ENCODE assay signal across 1 cellular context in the genomic region with DNA sequence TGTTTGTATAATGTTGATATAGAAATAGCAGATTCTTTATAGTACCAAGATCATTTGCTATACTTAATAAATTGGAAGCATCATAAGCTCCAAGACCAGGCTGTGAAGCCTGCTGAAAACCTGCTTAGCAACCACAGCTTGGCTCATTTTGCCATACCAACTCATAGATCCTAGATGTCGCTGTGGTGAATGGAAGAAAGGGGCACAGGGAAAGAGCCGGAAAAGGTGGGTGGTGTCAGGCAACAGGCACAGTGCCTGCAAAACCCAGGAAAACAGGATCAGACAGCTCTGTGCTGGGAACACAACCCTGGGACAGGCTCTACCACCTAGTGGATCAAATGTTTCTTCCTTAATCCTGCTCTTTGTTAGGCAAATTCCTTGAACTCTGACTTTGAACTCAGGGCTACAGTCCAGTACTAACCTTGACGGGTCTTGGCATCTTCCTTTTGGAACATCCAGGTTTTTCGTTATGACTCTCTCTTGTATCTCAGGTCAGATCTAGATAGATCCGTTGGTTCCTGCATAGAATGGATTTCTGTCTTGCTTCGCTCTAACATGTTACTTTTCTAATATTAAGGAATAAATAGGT.
TF ChIP-seq lines count a peak whose summit lies in the region.

No MANE protein-coding gene starts in this region.

TF ChIP-seq in GM23338, 12 proteins besides CTCF, POLR2A, EP300 and RAD21 (continued from another document):
- TF ChIP-seq, protein P1, sequence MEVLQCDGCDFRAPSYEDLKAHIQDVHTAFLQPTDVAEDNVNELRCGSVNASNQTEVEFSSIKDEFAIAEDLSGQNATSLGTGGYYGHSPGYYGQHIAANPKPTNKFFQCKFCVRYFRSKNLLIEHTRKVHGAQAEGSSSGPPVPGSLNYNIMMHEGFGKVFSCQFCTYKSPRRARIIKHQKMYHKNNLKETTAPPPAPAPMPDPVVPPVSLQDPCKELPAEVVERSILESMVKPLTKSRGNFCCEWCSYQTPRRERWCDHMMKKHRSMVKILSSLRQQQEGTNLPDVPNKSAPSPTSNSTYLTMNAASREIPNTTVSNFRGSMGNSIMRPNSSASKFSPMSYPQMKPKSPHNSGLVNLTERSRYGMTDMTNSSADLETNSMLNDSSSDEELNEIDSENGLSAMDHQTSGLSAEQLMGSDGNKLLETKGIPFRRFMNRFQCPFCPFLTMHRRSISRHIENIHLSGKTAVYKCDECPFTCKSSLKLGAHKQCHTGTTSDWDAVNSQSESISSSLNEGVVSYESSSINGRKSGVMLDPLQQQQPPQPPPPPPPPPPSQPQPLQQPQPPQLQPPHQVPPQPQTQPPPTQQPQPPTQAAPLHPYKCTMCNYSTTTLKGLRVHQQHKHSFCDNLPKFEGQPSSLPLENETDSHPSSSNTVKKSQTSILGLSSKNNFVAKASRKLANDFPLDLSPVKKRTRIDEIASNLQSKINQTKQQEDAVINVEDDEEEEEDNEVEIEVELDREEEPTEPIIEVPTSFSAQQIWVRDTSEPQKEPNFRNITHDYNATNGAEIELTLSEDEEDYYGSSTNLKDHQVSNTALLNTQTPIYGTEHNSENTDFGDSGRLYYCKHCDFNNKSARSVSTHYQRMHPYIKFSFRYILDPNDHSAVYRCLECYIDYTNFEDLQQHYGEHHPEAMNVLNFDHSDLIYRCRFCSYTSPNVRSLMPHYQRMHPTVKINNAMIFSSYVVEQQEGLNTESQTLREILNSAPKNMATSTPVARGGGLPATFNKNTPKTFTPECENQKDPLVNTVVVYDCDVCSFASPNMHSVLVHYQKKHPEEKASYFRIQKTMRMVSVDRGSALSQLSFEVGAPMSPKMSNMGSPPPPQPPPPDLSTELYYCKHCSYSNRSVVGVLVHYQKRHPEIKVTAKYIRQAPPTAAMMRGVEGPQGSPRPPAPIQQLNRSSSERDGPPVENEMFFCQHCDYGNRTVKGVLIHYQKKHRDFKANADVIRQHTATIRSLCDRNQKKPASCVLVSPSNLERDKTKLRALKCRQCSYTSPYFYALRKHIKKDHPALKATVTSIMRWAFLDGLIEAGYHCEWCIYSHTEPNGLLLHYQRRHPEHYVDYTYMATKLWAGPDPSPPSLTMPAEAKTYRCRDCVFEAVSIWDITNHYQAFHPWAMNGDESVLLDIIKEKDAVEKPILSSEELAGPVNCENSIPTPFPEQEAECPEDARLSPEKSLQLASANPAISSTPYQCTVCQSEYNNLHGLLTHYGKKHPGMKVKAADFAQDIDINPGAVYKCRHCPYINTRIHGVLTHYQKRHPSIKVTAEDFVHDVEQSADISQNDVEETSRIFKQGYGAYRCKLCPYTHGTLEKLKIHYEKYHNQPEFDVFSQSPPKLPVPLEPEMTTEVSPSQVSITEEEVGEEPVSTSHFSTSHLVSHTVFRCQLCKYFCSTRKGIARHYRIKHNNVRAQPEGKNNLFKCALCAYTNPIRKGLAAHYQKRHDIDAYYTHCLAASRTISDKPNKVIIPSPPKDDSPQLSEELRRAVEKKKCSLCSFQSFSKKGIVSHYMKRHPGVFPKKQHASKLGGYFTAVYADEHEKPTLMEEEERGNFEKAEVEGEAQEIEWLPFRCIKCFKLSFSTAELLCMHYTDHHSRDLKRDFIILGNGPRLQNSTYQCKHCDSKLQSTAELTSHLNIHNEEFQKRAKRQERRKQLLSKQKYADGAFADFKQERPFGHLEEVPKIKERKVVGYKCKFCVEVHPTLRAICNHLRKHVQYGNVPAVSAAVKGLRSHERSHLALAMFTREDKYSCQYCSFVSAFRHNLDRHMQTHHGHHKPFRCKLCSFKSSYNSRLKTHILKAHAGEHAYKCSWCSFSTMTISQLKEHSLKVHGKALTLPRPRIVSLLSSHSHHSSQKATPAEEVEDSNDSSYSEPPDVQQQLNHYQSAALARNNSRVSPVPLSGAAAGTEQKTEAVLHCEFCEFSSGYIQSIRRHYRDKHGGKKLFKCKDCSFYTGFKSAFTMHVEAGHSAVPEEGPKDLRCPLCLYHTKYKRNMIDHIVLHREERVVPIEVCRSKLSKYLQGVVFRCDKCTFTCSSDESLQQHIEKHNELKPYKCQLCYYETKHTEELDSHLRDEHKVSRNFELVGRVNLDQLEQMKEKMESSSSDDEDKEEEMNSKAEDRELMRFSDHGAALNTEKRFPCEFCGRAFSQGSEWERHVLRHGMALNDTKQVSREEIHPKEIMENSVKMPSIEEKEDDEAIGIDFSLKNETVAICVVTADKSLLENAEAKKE (CRISPR knock-in tag; IDR thresholded peaks at IDR 0.05) = no peak
